In genomic region chr1:175090775-175091174, GRCh38 we compare ENCODE assay signal across 21 cellular contexts. TPM values are rescaled to one million over a fixed set of nuclear protein-coding genes. Genes with fewer than 3 reads are reported as not detected.
DNase-seq lines count a peak whose midpoint lies in the region; ATAC-seq and TF ChIP-seq lines count a peak whose summit lies in the region.
"Had no signal": no experiment of that assay in that cellular context is flagged by ENCODE, and none has a peak within 500 bp of the region (broad histone marks: within the 10 kb centered on the region; RNA-seq: fewer than 3 reads in every experiment).

No MANE protein-coding gene starts in this region.

- intact Hi-C loops in esophagus muscularis mucosa (cut with DNase I) (no loop called here), left ventricle myocardium inferior (cut with micrococcal nuclease) (no loop called here)

- 100% methylated on average over 2 of the region's 2 CpGs for WGBS in esophagus muscularis mucosa

- H3K4me3 ChIP-seq in Karpas-422 (ENCODE audit: low read length), result no peak overlapping the region
- no peak overlapping the region for H3K4me3 ChIP-seq in esophagus muscularis mucosa
- H3K4me3 ChIP-seq in left ventricle myocardium inferior, result no peak overlapping the region
- H3K4me3 ChIP-seq: A549 had no signal

- peak; percentile 11 for DNase-seq in Karpas-422
- DNase-seq in MV-4-11 (lab: John Stamatoyannopoulos, UW), result peak; percentile 78
- DNase-seq in esophagus muscularis mucosa (ENCODE audit: extremely low spot score), result peak; percentile 82
- peak; percentile 56 for DNase-seq in left ventricle myocardium inferior
- no peak for DNase-seq in stimulated activated naive CD8-positive, alpha-beta T cell treated with anti-CD3 and anti-CD28 coated beads, Interleukin-15, Interleukin-2, amounts not matched to agents 100 U/mL and 50 U/mL, for 24 hours
- DNase-seq in stimulated activated CD4-positive, alpha-beta T cell treated with anti-CD3 and anti-CD28 coated beads, Interleukin-4, amount 100 ng/mL, for 1 hour, result no peak
- DNase-seq in activated CD8-positive, alpha-beta memory T cell treated with anti-CD3 and anti-CD28 coated beads for 24 hours, result no peak
- DNase-seq: EL, GF-D8, NCI-H1092 treated with DMSO at 0.1 percent for 48 hours, NCI-H1694, NCI-H2081, NCI-H446, NCI-H526, SHP77 treated with DMSO at 0.1 percent for 48 hours had no signal

- H3K9me2 ChIP-seq in Karpas-422 (replicated peaks; ENCODE audit: insufficient read depth, low read length), result no peaks in the 10 kb centered on the region

- H3K36me3 ChIP-seq in Karpas-422 (ENCODE audit: insufficient read depth, low read length), result no peaks in the 10 kb centered on the region
- no peaks in the 10 kb centered on the region for H3K36me3 ChIP-seq in esophagus muscularis mucosa
- H3K36me3 ChIP-seq in left ventricle myocardium inferior, result no peaks in the 10 kb centered on the region

- H3K79me2 ChIP-seq in Karpas-422 (ENCODE audit: low read length), result no peaks in the 10 kb centered on the region

- H3K4me2 ChIP-seq in Karpas-422 (ENCODE audit: low read depth, low read length, poor library complexity, severe bottlenecking), result no peak overlapping the region
- H3K4me2 ChIP-seq: A549 had no signal

- ATAC-seq in stimulated activated naive CD8-positive, alpha-beta T cell treated with anti-CD3 and anti-CD28 coated beads, Interleukin-15, Interleukin-2, amounts not matched to agents 100 U/mL and 50 U/mL, for 24 hours, result no peak
- no peak for ATAC-seq in GM19035 (IDR thresholded peaks at IDR 0.05; ENCODE audit: unreplicated experiment)
- ATAC-seq: A549, HCT116, SK-N-SH treated with all-trans-retinoic acid at 6 μM for 48 hours had no signal

- H3K4me1 ChIP-seq in Karpas-422 (ENCODE audit: low read length) (peaks cover 11% of the 10 kb centered on the region), esophagus muscularis mucosa (no peaks in the 10 kb centered on the region), left ventricle myocardium inferior (peaks cover 14% of the 10 kb centered on the region)
- H3K4me1 ChIP-seq: A549 had no signal

- H2AFZ ChIP-seq in Karpas-422 (ENCODE audit: low read length), result no peak overlapping the region

- H4K20me1 ChIP-seq in Karpas-422 (ENCODE audit: insufficient read depth, low read depth, low read length), result no peaks in the 10 kb centered on the region

- H3K9me3 ChIP-seq in Karpas-422 (ENCODE audit: low read length) (no peaks in the 10 kb centered on the region), esophagus muscularis mucosa (no peaks in the 10 kb centered on the region), left ventricle myocardium inferior (replicated peaks) (no peaks in the 10 kb centered on the region)
- H3K9me3 ChIP-seq: A549 had no signal

- no peak for TF ChIP-seq CTCF in esophagus muscularis mucosa (IDR thresholded peaks at IDR 0.05)
- no peak for TF ChIP-seq CTCF in left ventricle myocardium inferior (IDR thresholded peaks at IDR 0.05; ENCODE audit: borderline replicate concordance)

- no peak overlapping the region for H3K27ac ChIP-seq in Karpas-422 (ENCODE audit: low read length)
- no peak overlapping the region for H3K27ac ChIP-seq in esophagus muscularis mucosa (replicated peaks in 1 of 4)
- H3K27ac ChIP-seq in left ventricle myocardium inferior (replicated peaks), result peak overlapping the region; percentile 69
- H3K27ac ChIP-seq: A549 had no signal

- no peak for TF ChIP-seq POLR2A in esophagus muscularis mucosa (IDR thresholded peaks at IDR 0.05; ENCODE audit: low read depth)

- TF ChIP-seq EP300 in esophagus muscularis mucosa (IDR thresholded peaks at IDR 0.05), result no peak

- H3K9ac ChIP-seq in Karpas-422 (ENCODE audit: low read length), result no peak overlapping the region

- no peaks in the 10 kb centered on the region for H3K27me3 ChIP-seq in Karpas-422 (ENCODE audit: low read length)
- H3K27me3 ChIP-seq in esophagus muscularis mucosa, result no peaks in the 10 kb centered on the region
- H3K27me3 ChIP-seq in left ventricle myocardium inferior (ENCODE audit: low read depth), result no peaks in the 10 kb centered on the region

RNA-seq across cellular contexts. Expression of gene TNN, which starts 23.1 kb away (rescaled TPM):
- not detected in 2 replicates for total RNA-seq in Karpas-422 (2014; rRNA removed; shearing (Covaris generic); ENCODE audit: low replicate concordance)
- total RNA-seq in esophagus muscularis mucosa (under 1 TPM; under 0.01 to 0.45 (median 0.20) TPM), left ventricle myocardium inferior (not detected)
- total RNA-seq: B cell, M059J had no signal

Comparison
In these comparisons a context has a peak if more than half of its experiments do, and no peak if none do; other contexts are left out.
1. DNase-seq: peak in Karpas-422 (single experiment), MV-4-11 (single experiment), esophagus muscularis mucosa (single experiment) and left ventricle myocardium inferior (single experiment); none in stimulated activated naive CD8-positive, alpha-beta T cell treated with anti-CD3 and anti-CD28 coated beads, Interleukin-15, Interleukin-2, amounts not matched to agents 100 U/mL and 50 U/mL, for 24 hours (single experiment), stimulated activated CD4-positive, alpha-beta T cell treated with anti-CD3 and anti-CD28 coated beads, Interleukin-4, amount 100 ng/mL, for 1 hour (single experiment) and activated CD8-positive, alpha-beta memory T cell treated with anti-CD3 and anti-CD28 coated beads for 24 hours (single experiment).